8 cellular contexts compared by ENCODE assay signal in genomic region chr5:157917909-157918809, GRCh38. TPM values are rescaled to one million over a fixed set of nuclear protein-coding genes. Genes with fewer than 3 reads are reported as not detected.
DNase-seq lines count a peak whose midpoint lies in the region; ATAC-seq lines count a peak whose summit lies in the region.

No MANE protein-coding gene starts in this region.

- no peak overlapping the region for H2AFZ ChIP-seq in Karpas-422 (ENCODE audit: low read length)

- H3K9ac ChIP-seq in Karpas-422 (ENCODE audit: low read length), result no peak overlapping the region

- H3K4me1 ChIP-seq in Karpas-422 (ENCODE audit: low read length), result no peaks in the 10 kb centered on the region

- ATAC-seq in GM19463 (IDR thresholded peaks at IDR 0.05; ENCODE audit: unreplicated experiment) (peak; percentile 67), HG03460 (IDR thresholded peaks at IDR 0.05; ENCODE audit: unreplicated experiment) (no peak)

- H4K20me1 ChIP-seq in Karpas-422 (ENCODE audit: insufficient read depth, low read depth, low read length), result no peaks in the 10 kb centered on the region

- no peaks in the 10 kb centered on the region for H3K79me2 ChIP-seq in Karpas-422 (ENCODE audit: low read length)

- H3K27me3 ChIP-seq in Karpas-422 (ENCODE audit: low read length), result no peaks in the 10 kb centered on the region

- no peaks in the 10 kb centered on the region for H3K36me3 Mint-ChIP-seq in immature natural killer cell

- no peak overlapping the region for H3K4me3 ChIP-seq in Karpas-422 (ENCODE audit: low read length)

- DNase-seq in CD1c-positive myeloid dendritic cell (ENCODE audit: extremely low spot score), result peak; percentile 54
- peak; percentile 84 for DNase-seq in Karpas-422
- DNase-seq in T-helper 2 cell, result peak; percentile 12 to 80 (median 37)
- peak; percentile 94 for DNase-seq in astrocyte of the hippocampus (ENCODE audit: low read depth, low spot score)
- peak; percentile 36 to 43 (median 40) for DNase-seq in immature natural killer cell
- peak; percentile 58 to 72 for DNase-seq in stimulated activated CD4-positive, alpha-beta T cell treated with anti-CD3 and anti-CD28 coated beads, Interleukin-2, amount 100 ng/mL, for 48 hours

- no peaks in the 10 kb centered on the region for H3K9me2 ChIP-seq in Karpas-422 (replicated peaks; ENCODE audit: insufficient read depth, low read length)

- H3K36me3 ChIP-seq in Karpas-422 (ENCODE audit: insufficient read depth, low read length), result no peaks in the 10 kb centered on the region

- peaks cover 0 to 3% (median 2%) of the 10 kb centered on the region in 3 donors for H3K27me3 Mint-ChIP-seq in immature natural killer cell (ENCODE audit: low read depth in 3 of 3)

- H3K9me3 ChIP-seq in Karpas-422 (ENCODE audit: low read length), result no peaks in the 10 kb centered on the region

- no peak overlapping the region for H3K27ac ChIP-seq in Karpas-422 (ENCODE audit: low read length)

- peaks cover 16 to 17% of the 10 kb centered on the region in 2 donors for H3K4me1 Mint-ChIP-seq in immature natural killer cell

- no peak overlapping the region for H3K27ac Mint-ChIP-seq in immature natural killer cell

- no peaks in the 10 kb centered on the region for H3K9me3 Mint-ChIP-seq in immature natural killer cell

- no peak overlapping the region for H3K4me3 Mint-ChIP-seq in immature natural killer cell

- no peak overlapping the region for H3K4me2 ChIP-seq in Karpas-422 (ENCODE audit: low read depth, low read length, poor library complexity, severe bottlenecking)

RNA-seq across cellular contexts. Expression of gene CLINT1, which starts 59.2 kb away (rescaled TPM):
- 49.4 and 87.7 TPM in 2 replicates for total RNA-seq in Karpas-422 (2014; rRNA removed; shearing (Covaris generic); ENCODE audit: low replicate concordance)
- 100 to 1,000 TPM in 1 of 3 donors, 10 to 100 TPM in 2; 75.7 to 106 (median 84.8) TPM for polyA plus RNA-seq in immature natural killer cell

Comparison
In these comparisons a context has a peak if more than half of its experiments do, and no peak if none do; other contexts are left out.
1. DNase-seq: peak in every context shown above with its lines; median percentile 94 in astrocyte of the hippocampus; 84 in Karpas-422; 65 in stimulated activated CD4-positive, alpha-beta T cell treated with anti-CD3 and anti-CD28 coated beads, Interleukin-2, amount 100 ng/mL, for 48 hours; 54 in CD1c-positive myeloid dendritic cell; 40 in immature natural killer cell; 37 in T-helper 2 cell.